Comparison of ENCODE assay signal across 9 cellular contexts in genomic region chr12:108696111-108696995, GRCh38. TPM values are rescaled to one million over a fixed set of nuclear protein-coding genes. Genes with fewer than 3 reads are reported as not detected.
A peak's percentile ranks its signal among the peaks of the same experiment; 100 is the strongest.
DNase-seq lines count a peak whose midpoint lies in the region; ATAC-seq, FAIRE-seq and TF ChIP-seq lines count a peak whose summit lies in the region.
"Had no signal": no experiment of that assay in that cellular context is flagged by ENCODE, and none has a peak within 500 bp of the region (broad histone marks: within the 10 kb centered on the region; RNA-seq: fewer than 3 reads in every experiment).

No MANE protein-coding gene starts in this region.

- no peaks in the 10 kb centered on the region for H4K20me1 ChIP-seq in GM12878 (ENCODE audit: control insufficient read depth, insufficient read depth)

- peak overlapping the region; percentile 38 for H3K27ac ChIP-seq in GM12878 (ENCODE audit: control insufficient read depth, insufficient read depth)

- peaks cover 81% of the 10 kb centered on the region for H3K4me1 Mint-ChIP-seq in nephron

- 97% methylated on average over 9 of the region's 9 CpGs for WGBS in GM12878 (ENCODE audit: insufficient coverage, insufficient replicate concordance, low lambda C conversion rate, missing lambda C conversion rate)

- no peak for TF ChIP-seq POLR2A in GM12878 (IDR thresholded peaks at IDR 0.05; ENCODE audit: low read depth, low read length)
- no peak for TF ChIP-seq POLR2A in GM18505 (IDR thresholded peaks at IDR 0.05; ENCODE audit: borderline replicate concordance, extremely low read depth, insufficient read depth, insufficient read length)

- no peak overlapping the region for H3K9ac ChIP-seq in GM12878 (ENCODE audit: control insufficient read depth, insufficient read depth, low read length)

- H3K36me3 ChIP-seq in MG63 (peaks cover 79% of the 10 kb centered on the region), GM12878 (ENCODE audit: control insufficient read depth in 2 of 2, insufficient read depth in 2 of 2, low read length in 1 of 2) (peaks cover 12 to 36% of the 10 kb centered on the region in 2 experiments)

- ATAC-seq in GM12878, result no peak
- ATAC-seq in GM18502 (IDR thresholded peaks at IDR 0.05; ENCODE audit: poor library complexity, unreplicated experiment), result no peak
- ATAC-seq in HG03460 (IDR thresholded peaks at IDR 0.05; ENCODE audit: unreplicated experiment), result no peak
- no peak for ATAC-seq in GM18505 (IDR thresholded peaks at IDR 0.05; ENCODE audit: unreplicated experiment)

- CTCF ChIA-PET in GM12878 (lab: Yijun Ruan, JAX), result interaction anchor here (0.8 to 3.1 kb wide), 14 partner anchors 10 to 163 kb away, joined by 3 to 15 read pairs (median 4); no protein-coding TSS in a partner anchor
- CTCF ChIA-PET in GM10248 (lab: Yijun Ruan, JAX), result interaction anchor here (1.0 to 13.6 kb wide), 7 partner anchors 8 to 108 kb away, joined by 3 to 145 read pairs (median 7); no protein-coding TSS in a partner anchor

- peaks cover 74% of the 10 kb centered on the region for H3K79me2 ChIP-seq in GM12878 (ENCODE audit: control insufficient read depth, insufficient read depth, low read length)

- no TSS peak for BruUV-seq in GM12878 (replicated peaks; lab: Mats Ljungman, UMichigan)

- peaks cover 50% of the 10 kb centered on the region for H3K36me3 Mint-ChIP-seq in nephron (ENCODE audit: low read depth)

- no peak for TF ChIP-seq EP300 in GM12878 (IDR thresholded peaks at IDR 0.05; ENCODE audit: borderline replicate concordance in 1 of 2, control insufficient read depth in 1 of 2, low read depth in 2 of 2, low read length in 2 of 2)

- RAD21 ChIA-PET in GM12878 (lab: Charles Lee; ENCODE audit: unreplicated experiment), result interaction anchor here (0.6 to 7.7 kb wide), 7 partner anchors 10 to 134 kb away, joined by 3 to 69 read pairs (median 4); partner anchors contain the start of gene ISCU

- POLR2A ChIA-PET in GM12878 (lab: Charles Lee), result interaction anchor here (0.6 to 1.6 kb wide), 7 partner anchors 10 to 709 kb away, joined by 3 to 6 read pairs (median 4); no protein-coding TSS in a partner anchor
- POLR2A ChIA-PET in GM10248 (lab: Yijun Ruan, JAX), result interaction anchor here (0.6 kb wide), 1 partner anchor 130 kb away, joined by 5 read pairs; no protein-coding TSS in a partner anchor

- H3K27ac Mint-ChIP-seq in nephron, result peak overlapping the region; percentile 39 to 80 (median 79)

- SMC1A ChIA-PET in GM12878 (lab: Charles Lee; ENCODE audit: uncharacterized antibody, unreplicated experiment), result interaction anchor here (0.6 to 10.6 kb wide), 19 partner anchors 8 to 129 kb away, joined by 3 to 83 read pairs (median 5); no protein-coding TSS in a partner anchor

- peaks cover 3% of the 10 kb centered on the region for H3K27me3 Mint-ChIP-seq in nephron (ENCODE audit: low read depth)

- intact Hi-C loops in GM12878 (cut with micrococcal nuclease; ENCODE audit: unreplicated experiment), result no loop called here

- H3K4me2 ChIP-seq in GM12878 (ENCODE audit: control insufficient read depth, insufficient read depth), result peak overlapping the region; percentile 35; the same call in 1 of the 2 replicates

- H3K27me3 ChIP-seq in MG63 (no peaks in the 10 kb centered on the region), GM12878 (replicated peaks in 1 of 2; ENCODE audit: control insufficient read depth in 2 of 2, insufficient read depth in 2 of 2, low read length in 1 of 2) (no peaks in the 10 kb centered on the region)

- H3K9me3 Mint-ChIP-seq in nephron, result no peaks in the 10 kb centered on the region

- H3K4me1 ChIP-seq in GM12878 (ENCODE audit: control insufficient read depth, insufficient read depth, low read length), result peaks cover 43% of the 10 kb centered on the region

- TF ChIP-seq CTCF in GM12878 (IDR thresholded peaks at IDR 0.05 in 2 of 3, conservative IDR thresholded peaks at IDR 0.05 in 1 of 3; ENCODE audit: control insufficient read depth in 2 of 3, extremely low read depth in 1 of 3, insufficient read depth in 1 of 3, low read depth in 3 of 3, low read length in 3 of 3), result no peak
- TF ChIP-seq CTCF in nephron (IDR thresholded peaks at IDR 0.05; ENCODE audit: unreplicated experiment in 3 of 3), result no peak
- TF ChIP-seq CTCF in GM10248 (IDR thresholded peaks at IDR 0.05; ENCODE audit: control extremely low read depth, extremely low read depth, low read depth, missing control alignments), result no peak

- in situ Hi-C loops in GM12878 (cut with MboI), result no loop called here

- TF ChIP-seq RAD21 in GM12878 (IDR thresholded peaks at IDR 0.05; ENCODE audit: insufficient read depth, low read depth, low read length), result no peak

- FAIRE-seq in GM12878 (lab: Jason Lieb, UNC), result no peak
- FAIRE-seq: endometrium had no signal

- H3K9me3 ChIP-seq in MG63 (no peaks in the 10 kb centered on the region), GM12878 (replicated peaks; ENCODE audit: control insufficient read depth, insufficient read depth, low read length) (peaks cover 2% of the 10 kb centered on the region; the same call in 2 of the 3 replicates)

- H3K4me3 Mint-ChIP-seq in nephron, result peak overlapping the region in 1 of 3 experiments; percentile 5

- DNase-seq in AG20443 (ENCODE audit: low spot score), result peak; percentile 78
- peak; percentile 69 for DNase-seq in MG63
- no peak for DNase-seq in GM12878 (ENCODE audit: low read depth, low spot score)
- no peak for DNase-seq in GM10248 (ENCODE audit: extremely low spot score)

- H2AFZ ChIP-seq in GM12878 (ENCODE audit: control insufficient read depth, low read depth, low read length), result no peak overlapping the region

- H3K4me3 ChIP-seq in MG63 (no peak overlapping the region), GM12878 (no peak overlapping the region)

TF ChIP-seq in GM12878, 131 proteins besides CTCF, POLR2A, EP300 and RAD21:
- no peak for TF ChIP-seq SREBF1 (IDR thresholded peaks at IDR 0.05; ENCODE audit: low read length)
- TF ChIP-seq ZBED1 (IDR thresholded peaks at IDR 0.05; ENCODE audit: borderline replicate concordance), result 0 out of 2 replicates have a peak, but pooled peaks have one; percentile 24
- TF ChIP-seq RUNX3 (IDR thresholded peaks at IDR 0.05; ENCODE audit: low read length), result peak; percentile 84

RNA-seq across cellular contexts. Expression of gene CORO1C, which starts 35.0 kb away (rescaled TPM):
- 228 and 229 TPM in 2 replicates for total RNA-seq in MG63 (2014; rRNA removed; shearing (Covaris generic); ENCODE audit: low replicate concordance)
- total RNA-seq in GM12878 (2013; cell fraction: nucleolus; rRNA removed), result 234 and 248 TPM in 2 replicates
- 91.3 and 94.1 TPM in 2 replicates for total RNA-seq in GM12878 (2014; rRNA removed)
- 158 and 164 TPM in 2 replicates for total RNA-seq in GM12878 (2014; rRNA removed; fragmentation: Illumina TruSeq; extraction: Trizol)
- total RNA-seq in GM12878 (2021), result 208 and 212 TPM in 2 replicates
- polyA plus RNA-seq in GM12878 (2011; ENCODE audit: low read depth), result 59.8 TPM
- polyA plus RNA-seq in GM12878 (2011; rRNA removed), result 204 and 254 TPM in 2 replicates
- 168 and 182 TPM in 2 replicates for polyA plus RNA-seq in GM12878 (2011; cell fraction: cytosol; rRNA removed)
- 142 and 153 TPM in 2 replicates for polyA plus RNA-seq in GM12878 (2011; cell fraction: nucleus; rRNA removed)
- polyA plus RNA-seq in GM12878 (2012), result 76.4 and 96.1 TPM in 2 replicates
- polyA plus RNA-seq in GM12878 (2014; fragmentation: Illumina TruSeq; extraction: Trizol), result 145 and 221 TPM in 2 replicates
- 10 to 100 TPM; 52.7 to 52.9 TPM for polyA plus RNA-seq in GM12878 (2014; fragmentation: Nextera tagmentation; extraction: Ambion mirVana)
- 152 and 178 TPM in 2 replicates for polyA plus RNA-seq in GM12878 (2014; rRNA removed)
- polyA plus RNA-seq in GM12878 (2016; fragmentation: Nextera tagmentation; extraction: Ambion mirVana), result 100 to 1,000 TPM; 202 to 203 TPM
- 514 and 669 TPM in 2 replicates for polyA minus RNA-seq in GM12878 (2011; rRNA and poly(A)+ RNA removed)
- polyA minus RNA-seq in GM12878 (2011; cell fraction: cytosol; rRNA and poly(A)+ RNA removed), result 86.2 and 126 TPM in 2 replicates
- polyA minus RNA-seq in GM12878 (2011; cell fraction: nucleus; rRNA and poly(A)+ RNA removed), result 89.3 and 119 TPM in 2 replicates

Comparison
In these comparisons a context has a peak if more than half of its experiments do, and no peak if none do; other contexts are left out.
1. DNase-seq: peak in AG20443 (single experiment) and MG63 (single experiment); none in GM12878 (single experiment) and GM10248 (single experiment).